In the genomic region with DNA sequence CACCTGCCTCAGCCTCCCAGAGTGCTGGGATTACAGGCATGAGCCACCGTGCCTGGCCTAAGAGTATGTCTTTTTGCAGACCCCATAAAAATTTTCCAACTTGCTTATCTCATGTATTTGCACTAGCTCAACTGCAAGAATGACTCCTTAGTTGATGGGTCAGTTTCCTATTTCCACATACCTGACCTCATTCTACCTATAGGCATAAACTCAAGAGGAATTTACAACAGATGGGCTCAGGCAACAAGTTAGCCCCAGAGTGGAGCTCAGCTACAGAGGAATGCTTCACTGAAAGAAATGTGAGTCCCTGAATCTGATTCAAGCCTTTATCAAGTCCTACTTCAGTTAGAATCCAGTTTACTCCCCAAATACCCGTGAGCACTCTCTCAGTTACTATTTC, we compare ENCODE assay signal across 28 cellular contexts. TPM values are rescaled to one million over a fixed set of nuclear protein-coding genes. Genes with fewer than 3 reads are reported as not detected.
"Had no signal": no experiment of that assay in that cellular context is flagged by ENCODE, and none has a peak within 500 bp of the region (broad histone marks: within the 10 kb centered on the region; RNA-seq: fewer than 3 reads in every experiment).

No MANE protein-coding gene starts in this region.

- H3K9me3 ChIP-seq: SJSA1, SK-N-SH had no signal

- H3K9me3 Mint-ChIP-seq: activated CD4-positive, alpha-beta memory T cell treated with anti-CD3 and anti-CD28 coated beads, Interleukin-2, amount 10 ng/mL, durations not matched to agents 7 days and 5 days; activated naive CD4-positive, alpha-beta T cell treated with anti-CD3 and anti-CD28 coated beads, Interleukin-2, amount 10 ng/mL, durations not matched to agents 7 days and 5 days; activated naive CD8-positive, alpha-beta T cell treated with anti-CD3 and anti-CD28 coated beads for 36 hours; central memory CD8-positive, alpha-beta T cell; T-helper 1 cell treated with Interleukin-12 subunit alpha and Interleukin-12 subunit beta and Interleukin-4 antibody, amounts not matched to agents 30 μg/mL and 1 μg/mL, for 36 hours; T-helper 2 cell treated with Interferon-gamma antibody and Interleukin-4, amounts not matched to agents 5 μg/mL and 100 μg/mL, for 36 hours; WTC11 had no signal

- H3K9me2 ChIP-seq: SK-N-SH had no signal

- H3K27me3 ChIP-seq: brain microvascular endothelial cell had no signal

- H3K36me3 Mint-ChIP-seq: activated CD8-positive, alpha-beta memory T cell treated with anti-CD3 and anti-CD28 coated beads, Interleukin-2, amount 10 ng/mL, durations not matched to agents 7 days and 5 days; activated naive CD4-positive, alpha-beta T cell treated with anti-CD3 and anti-CD28 coated beads, Interleukin-2, amount 10 ng/mL, durations not matched to agents 7 days and 5 days; activated naive CD8-positive, alpha-beta T cell treated with anti-CD3 and anti-CD28 coated beads for 36 hours; WTC11 had no signal

- H3K4me2 ChIP-seq: SK-N-SH had no signal

- H3K27ac ChIP-seq: brain microvascular endothelial cell, cardiac muscle cell, SJSA1 had no signal

- DNase-seq: activated CD4-positive, alpha-beta memory T cell treated with anti-CD3 and anti-CD28 coated beads, Interleukin-2, amount 10 ng/mL, durations not matched to agents 7 days and 5 days; activated CD4-positive, alpha-beta T cell treated with anti-CD3 and anti-CD28 coated beads for 36 hours; activated CD8-positive, alpha-beta memory T cell treated with anti-CD3 and anti-CD28 coated beads for 24 hours; activated CD8-positive, alpha-beta memory T cell treated with anti-CD3 and anti-CD28 coated beads, Interleukin-2, amount 50 U/mL, for 48 hours; activated effector memory CD4-positive, alpha-beta T cell treated with Interleukin-2 at 50 U/mL for 16 hours; activated naive CD4-positive, alpha-beta T cell treated with anti-CD3 and anti-CD28 coated beads, Interleukin-2, amount 10 ng/mL, durations not matched to agents 7 days and 5 days; activated naive CD8-positive, alpha-beta T cell treated with anti-CD3 and anti-CD28 coated beads for 36 hours; amniotic stem cell; aorta; brain microvascular endothelial cell; NCI-H1105; NCI-H1436; NCI-H1694 treated with DMSO at 0.1 percent for 48 hours; NCI-H2029; NCI-H510A; NCI-H526; NCI-H748 treated with DMSO at 0.1 percent for 48 hours; NK-92 treated with Interleukin-12 subunit alpha and Interleukin-12 subunit beta, amount 100 ng/mL, for 24 hours; SHP77; SK-N-SH had no signal

- H3K27me3 Mint-ChIP-seq: activated CD4-positive, alpha-beta T cell treated with anti-CD3 and anti-CD28 coated beads for 36 hours; activated naive CD8-positive, alpha-beta T cell treated with anti-CD3 and anti-CD28 coated beads for 36 hours; central memory CD8-positive, alpha-beta T cell had no signal

- H3K36me3 ChIP-seq: brain microvascular endothelial cell, cardiac muscle cell, SJSA1 had no signal

- H3K4me3 Mint-ChIP-seq: activated CD4-positive, alpha-beta memory T cell treated with anti-CD3 and anti-CD28 coated beads, Interleukin-2, amount 10 ng/mL, durations not matched to agents 7 days and 5 days; activated CD4-positive, alpha-beta T cell treated with anti-CD3 and anti-CD28 coated beads for 36 hours; activated CD8-positive, alpha-beta memory T cell treated with anti-CD3 and anti-CD28 coated beads, Interleukin-2, amount 10 ng/mL, durations not matched to agents 7 days and 5 days; activated naive CD4-positive, alpha-beta T cell treated with anti-CD3 and anti-CD28 coated beads, Interleukin-2, amount 10 ng/mL, durations not matched to agents 7 days and 5 days; activated naive CD8-positive, alpha-beta T cell treated with anti-CD3 and anti-CD28 coated beads for 36 hours; central memory CD8-positive, alpha-beta T cell; T-helper 1 cell treated with Interleukin-12 subunit alpha and Interleukin-12 subunit beta and Interleukin-4 antibody, amounts not matched to agents 30 μg/mL and 1 μg/mL, for 36 hours; T-helper 2 cell treated with Interferon-gamma antibody and Interleukin-4, amounts not matched to agents 5 μg/mL and 100 μg/mL, for 36 hours; WTC11 had no signal

- H3K27ac Mint-ChIP-seq: activated CD4-positive, alpha-beta memory T cell treated with anti-CD3 and anti-CD28 coated beads, Interleukin-2, amount 10 ng/mL, durations not matched to agents 7 days and 5 days; activated CD4-positive, alpha-beta T cell treated with anti-CD3 and anti-CD28 coated beads for 36 hours; activated CD8-positive, alpha-beta memory T cell treated with anti-CD3 and anti-CD28 coated beads, Interleukin-2, amount 10 ng/mL, durations not matched to agents 7 days and 5 days; activated naive CD4-positive, alpha-beta T cell treated with anti-CD3 and anti-CD28 coated beads, Interleukin-2, amount 10 ng/mL, durations not matched to agents 7 days and 5 days; activated naive CD8-positive, alpha-beta T cell treated with anti-CD3 and anti-CD28 coated beads for 36 hours; T-helper 1 cell treated with Interleukin-12 subunit alpha and Interleukin-12 subunit beta and Interleukin-4 antibody, amounts not matched to agents 30 μg/mL and 1 μg/mL, for 36 hours; T-helper 2 cell treated with Interferon-gamma antibody and Interleukin-4, amounts not matched to agents 5 μg/mL and 100 μg/mL, for 36 hours; WTC11 had no signal

- H3K4me3 ChIP-seq: cardiac muscle cell, SJSA1 had no signal

RNA-seq across cellular contexts. Expression of a gene that starts 12.3 kb away (rescaled TPM):
- total RNA-seq: activated CD4-positive, alpha-beta memory T cell treated with anti-CD3 and anti-CD28 coated beads, Interleukin-2, amount 10 ng/mL, durations not matched to agents 7 days and 5 days; activated CD8-positive, alpha-beta memory T cell treated with anti-CD3 and anti-CD28 coated beads, Interleukin-2, amount 10 ng/mL, durations not matched to agents 7 days and 5 days; M059J; SJSA1 had no signal
